Comparison of ENCODE assay signal across 8 cellular contexts in the genomic region with DNA sequence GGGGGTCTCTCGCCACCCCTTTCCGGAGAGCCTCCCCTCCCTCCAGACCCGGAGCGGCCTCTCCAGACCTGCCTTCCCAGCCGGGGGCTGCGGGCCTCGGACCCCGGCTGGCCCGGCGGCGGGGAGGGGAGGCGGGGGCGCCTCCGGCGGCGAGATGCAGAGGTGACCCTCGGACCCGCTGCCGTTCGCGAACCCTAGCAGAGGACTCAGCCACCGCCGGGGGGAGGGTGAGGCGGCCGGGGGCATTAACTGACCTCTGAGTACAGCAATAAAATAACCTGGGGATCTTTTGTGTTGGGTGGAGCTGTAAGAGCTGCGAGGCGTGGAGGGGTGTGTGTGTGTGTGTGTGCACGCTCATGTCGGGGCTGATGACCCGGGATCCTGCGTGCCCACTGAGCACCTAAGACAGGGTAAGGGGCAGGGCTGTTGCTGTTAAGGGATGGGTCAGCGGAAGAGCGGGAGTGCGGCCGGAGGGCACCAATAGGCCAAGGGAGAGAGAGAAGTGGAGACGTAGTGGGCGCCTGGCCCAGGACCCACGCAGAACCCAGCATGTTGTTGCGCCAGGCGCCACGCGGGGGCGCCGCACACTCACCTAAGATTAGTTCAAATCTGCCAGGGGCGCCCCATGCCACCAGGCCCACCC. TPM values are rescaled to one million over a fixed set of nuclear protein-coding genes. Genes with fewer than 3 reads are reported as not detected.
A peak's percentile ranks its signal among the peaks of the same experiment; 100 is the strongest.
DNase-seq lines count a peak whose midpoint lies in the region; ATAC-seq and TF ChIP-seq lines count a peak whose summit lies in the region.

No MANE protein-coding gene starts in this region.

- 0 out of 2 replicates have a peak overlapping the region, but pooled peaks have one; percentile 21 for H3K4me3 ChIP-seq in MM.1S (ENCODE audit: low read length)
- peak overlapping the region; percentile 23 for H3K4me3 ChIP-seq in colonic mucosa
- H3K4me3 ChIP-seq in lower leg skin (ENCODE audit: low read depth, poor library complexity, severe bottlenecking): peak overlapping the region; percentile 16

- intact Hi-C loops in activated CD4-positive, alpha-beta T cell treated with anti-CD3 and anti-CD28 coated beads, Interleukin-2, amount 10 ng/mL, durations not matched to agents 24 days and 14 days (cut with micrococcal nuclease): loop anchor here (1.0 to 10.0 kb wide), 5 partner anchors 32 to 299 kb away; partner anchors contain the start of gene LRRC71
- intact Hi-C loops in colonic mucosa (cut with DNase I): loop anchor here (10.0 kb wide), 1 partner anchor 239 kb away; the partner anchor contains the start of gene NTRK1
- intact Hi-C loops in lower leg skin (cut with DNase I; ENCODE audit: low total_unique reads): no loop called here

- peak; percentile 47 for DNase-seq in DMS114 treated with DMSO at 0.1 percent for 48 hours (lab: John Stamatoyannopoulos, UW; ENCODE audit: unreplicated experiment)
- DNase-seq in MM.1S: peak; percentile 66
- peak; percentile 90 for DNase-seq in activated CD4-positive, alpha-beta T cell treated with anti-CD3 and anti-CD28 coated beads, Interleukin-2, amount 10 ng/mL, durations not matched to agents 24 days and 14 days
- peak; percentile 64 for DNase-seq in colonic mucosa
- peak in 1 of 2 donors; percentile 90 for DNase-seq in lower leg skin (ENCODE audit: low spot score in 2 of 2)
- peak; percentile 45 for DNase-seq in stimulated activated CD8-positive, alpha-beta memory T cell treated with anti-CD3 and anti-CD28 coated beads, Interleukin-15, amount 100 ng/mL, for 1 hour (ENCODE audit: low read depth)

- peaks cover 9% of the 10 kb centered on the region for H3K4me1 Mint-ChIP-seq in activated CD4-positive, alpha-beta T cell treated with anti-CD3 and anti-CD28 coated beads, Interleukin-2, amount 10 ng/mL, durations not matched to agents 24 days and 14 days

- H3K4me2 ChIP-seq in MM.1S (ENCODE audit: low read depth, low read length): peak overlapping the region; percentile 60

- no peaks in the 10 kb centered on the region for H3K9me3 Mint-ChIP-seq in activated CD4-positive, alpha-beta T cell treated with anti-CD3 and anti-CD28 coated beads, Interleukin-2, amount 10 ng/mL, durations not matched to agents 24 days and 14 days

- H3K79me2 ChIP-seq in MM.1S (ENCODE audit: low read length): no peaks in the 10 kb centered on the region

- ATAC-seq in GM21786 (IDR thresholded peaks at IDR 0.05; ENCODE audit: unreplicated experiment) (no peak), GM21423 (IDR thresholded peaks at IDR 0.05; ENCODE audit: unreplicated experiment) (no peak)

- H3K4me3 Mint-ChIP-seq in activated CD4-positive, alpha-beta T cell treated with anti-CD3 and anti-CD28 coated beads, Interleukin-2, amount 10 ng/mL, durations not matched to agents 24 days and 14 days: peak overlapping the region; percentile 84

- H3K27me3 ChIP-seq in MM.1S (replicated peaks; ENCODE audit: insufficient read depth, low read length): peaks cover 72% of the 10 kb centered on the region
- peaks cover 38% of the 10 kb centered on the region for H3K27me3 ChIP-seq in colonic mucosa

- H4K20me1 ChIP-seq in MM.1S (ENCODE audit: insufficient read depth, low read length): 0 out of 2 replicates have a peak, but pooled peaks cover 2% of the 10 kb centered on the region

- H3K9me3 ChIP-seq in MM.1S (replicated peaks; ENCODE audit: insufficient read depth, low read length) (no peaks in the 10 kb centered on the region), colonic mucosa (no peaks in the 10 kb centered on the region)

- H3K36me3 ChIP-seq in MM.1S (replicated peaks; ENCODE audit: insufficient read depth, low read length): no peaks in the 10 kb centered on the region
- H3K36me3 ChIP-seq in colonic mucosa: no peaks in the 10 kb centered on the region

- no peaks in the 10 kb centered on the region for H3K9me2 ChIP-seq in MM.1S (replicated peaks; ENCODE audit: insufficient read depth, low read length)

- H3K27ac ChIP-seq in MM.1S (ENCODE audit: low read length) (no peak overlapping the region), colonic mucosa (no peak overlapping the region)

- 0 to 2% methylated on average over 24 to 44 of the region's 45 CpGs for WGBS in lower leg skin, 2 donors

- no peak overlapping the region for H3K9ac ChIP-seq in MM.1S (ENCODE audit: low read length)
- H3K9ac ChIP-seq in colonic mucosa (ENCODE audit: low read depth in 2 of 2, low read length in 2 of 2): no peak overlapping the region

- H3K27me3 Mint-ChIP-seq in activated CD4-positive, alpha-beta T cell treated with anti-CD3 and anti-CD28 coated beads, Interleukin-2, amount 10 ng/mL, durations not matched to agents 24 days and 14 days: peaks cover 60% of the 10 kb centered on the region

- peaks cover 2% of the 10 kb centered on the region for H3K36me3 Mint-ChIP-seq in activated CD4-positive, alpha-beta T cell treated with anti-CD3 and anti-CD28 coated beads, Interleukin-2, amount 10 ng/mL, durations not matched to agents 24 days and 14 days (ENCODE audit: low read depth)

- H2AFZ ChIP-seq in MM.1S (ENCODE audit: low read length): 0 out of 2 replicates have a peak overlapping the region, but pooled peaks have one; percentile 18

- peak overlapping the region; percentile 50 for H3K27ac Mint-ChIP-seq in activated CD4-positive, alpha-beta T cell treated with anti-CD3 and anti-CD28 coated beads, Interleukin-2, amount 10 ng/mL, durations not matched to agents 24 days and 14 days

- no peak for TF ChIP-seq POLR2A in lower leg skin (IDR thresholded peaks at IDR 0.05)

- TF ChIP-seq CTCF in MM.1S (IDR thresholded peaks at IDR 0.05; ENCODE audit: low read length): peak; percentile 94
- TF ChIP-seq CTCF in colonic mucosa (IDR thresholded peaks at IDR 0.05): peak; percentile 65
- TF ChIP-seq CTCF in lower leg skin (IDR thresholded peaks at IDR 0.05): peak in 1 of 3 donors; percentile 43

- H3K4me1 ChIP-seq in MM.1S (ENCODE audit: low read length) (peaks cover 14% of the 10 kb centered on the region), colonic mucosa (peaks cover 21% of the 10 kb centered on the region)

- H3F3A ChIP-seq in MM.1S (ENCODE audit: insufficient read depth, low read length): peaks cover 5% of the 10 kb centered on the region; the same call in 1 of the 2 replicates

RNA-seq across cellular contexts. Expression of gene HAPLN2, which starts 6.3 kb away (rescaled TPM):
- not detected in 2 replicates for total RNA-seq in activated CD4-positive, alpha-beta T cell treated with anti-CD3 and anti-CD28 coated beads, Interleukin-2, amount 10 ng/mL, durations not matched to agents 24 days and 14 days
- total RNA-seq in colonic mucosa: under 1 TPM in 1 of 2 donors, not detected in 1; 0.96 TPM
- total RNA-seq in lower leg skin: 1 to 10 TPM in 1 of 4 donors, under 1 TPM in 2, not detected in 1; 0.68 to 1.0 (median 0.80) TPM

RNA-seq across cellular contexts. Expression of gene BCAN, which starts 16.4 kb away (rescaled TPM):
- not detected in 2 replicates for total RNA-seq in activated CD4-positive, alpha-beta T cell treated with anti-CD3 and anti-CD28 coated beads, Interleukin-2, amount 10 ng/mL, durations not matched to agents 24 days and 14 days
- under 1 TPM in 1 of 2 donors, not detected in 1; 0.37 TPM for total RNA-seq in colonic mucosa
- total RNA-seq in lower leg skin: 10 to 100 TPM; 21.9 to 50.1 (median 26.0) TPM

RNA-seq across cellular contexts. Expression of gene GPATCH4, which starts 24.3 kb away (rescaled TPM):
- 99.0 and 99.2 TPM in 2 replicates for total RNA-seq in activated CD4-positive, alpha-beta T cell treated with anti-CD3 and anti-CD28 coated beads, Interleukin-2, amount 10 ng/mL, durations not matched to agents 24 days and 14 days
- 10 to 100 TPM; 12.3 to 31.3 TPM for total RNA-seq in colonic mucosa
- 10 to 100 TPM in 3 of 4 donors, 1 to 10 TPM in 1; 10.0 to 18.5 (median 13.9) TPM for total RNA-seq in lower leg skin

RNA-seq across cellular contexts. Expression of gene NAXE, which starts 34.0 kb away (rescaled TPM):
- 84.1 and 90.2 TPM in 2 replicates for total RNA-seq in activated CD4-positive, alpha-beta T cell treated with anti-CD3 and anti-CD28 coated beads, Interleukin-2, amount 10 ng/mL, durations not matched to agents 24 days and 14 days
- 10 to 100 TPM; 68.4 to 99.8 TPM for total RNA-seq in colonic mucosa
- 10 to 100 TPM; 37.0 to 52.7 (median 45.8) TPM for total RNA-seq in lower leg skin

RNA-seq across cellular contexts. Expression of gene TTC24, which starts 46.0 kb away (rescaled TPM):
- total RNA-seq in activated CD4-positive, alpha-beta T cell treated with anti-CD3 and anti-CD28 coated beads, Interleukin-2, amount 10 ng/mL, durations not matched to agents 24 days and 14 days: 4.6 and 5.4 TPM in 2 replicates
- total RNA-seq in colonic mucosa (not detected), lower leg skin (under 1 TPM in 1 of 4 donors, not detected in 3; 0.19 TPM)

Comparison
In these comparisons a context has a peak if more than half of its experiments do, and no peak if none do; other contexts are left out.
1. RNA of gene BCAN, which starts 16.4 kb away (total RNA-seq): 21.9 to 50.1 TPM in lower leg skin; 0.37 TPM in colonic mucosa and not detected in activated CD4-positive, alpha-beta T cell treated with anti-CD3 and anti-CD28 coated beads, Interleukin-2, amount 10 ng/mL, durations not matched to agents 24 days and 14 days; every median in the first group is over 10 times any median in the second.
2. Peak in every context shown above with its lines, with median percentiles within 50 percentile points of each other: H3K4me3 ChIP-seq.